Comparison of ENCODE assay signal across 8 cellular contexts in genomic region chr15:42549782-42550392, GRCh38. TPM values are rescaled to one million over a fixed set of nuclear protein-coding genes. Genes with fewer than 3 reads are reported as not detected.
DNase-seq lines count a peak whose midpoint lies in the region; ATAC-seq and TF ChIP-seq lines count a peak whose summit lies in the region.

No MANE protein-coding gene starts in this region.

- TF ChIP-seq POLR2A in uterus (IDR thresholded peaks at IDR 0.05), result no peak

- DNase-seq in left ventricle myocardium inferior (no peak), right atrium auricular region (ENCODE audit: low spot score) (no peak), kidney epithelial cell (ENCODE audit: low read depth) (no peak), uterus (no peak), globus pallidus (ENCODE audit: low spot score) (no peak), HuH-7.5 (ENCODE audit: low spot score) (no peak)
- DNase-seq in activated CD8-positive, alpha-beta T cell treated with anti-CD3 and anti-CD28 coated beads, Interleukin-2, amount 10 ng/mL, durations not matched to agents 7 days and 5 days, result no peak

- peak overlapping the region; percentile 62 for H3K27ac Mint-ChIP-seq in activated CD8-positive, alpha-beta T cell treated with anti-CD3 and anti-CD28 coated beads, Interleukin-2, amount 10 ng/mL, durations not matched to agents 7 days and 5 days

- peaks cover 42% of the 10 kb centered on the region for H3K36me3 Mint-ChIP-seq in activated CD8-positive, alpha-beta T cell treated with anti-CD3 and anti-CD28 coated beads, Interleukin-2, amount 10 ng/mL, durations not matched to agents 7 days and 5 days (ENCODE audit: low read depth)

- H3K27ac ChIP-seq in left ventricle myocardium inferior (replicated peaks) (peak overlapping the region; percentile 95), right atrium auricular region (peak overlapping the region in 1 of 2 donors; percentile 89), uterus (peak overlapping the region; percentile 42 to 91)

- POLR2A ChIA-PET in activated CD8-positive, alpha-beta T cell treated with anti-CD3 and anti-CD28 coated beads, Interleukin-2, amount 10 ng/mL, durations not matched to agents 7 days and 5 days (lab: Charles Lee), result interaction anchor here (0.6 to 3.3 kb wide), 6 partner anchors 15 to 797 kb away, joined by 3 to 16 read pairs (median 6); partner anchors contain the start of genes SNAP23 and STARD9

- no peaks in the 10 kb centered on the region for H3K27me3 Mint-ChIP-seq in activated CD8-positive, alpha-beta T cell treated with anti-CD3 and anti-CD28 coated beads, Interleukin-2, amount 10 ng/mL, durations not matched to agents 7 days and 5 days (ENCODE audit: low read depth)

- no peaks in the 10 kb centered on the region for H3K9me3 Mint-ChIP-seq in activated CD8-positive, alpha-beta T cell treated with anti-CD3 and anti-CD28 coated beads, Interleukin-2, amount 10 ng/mL, durations not matched to agents 7 days and 5 days (ENCODE audit: insufficient read depth)

- H3K9me3 ChIP-seq in left ventricle myocardium inferior (replicated peaks), result no peaks in the 10 kb centered on the region
- no peaks in the 10 kb centered on the region for H3K9me3 ChIP-seq in right atrium auricular region
- H3K9me3 ChIP-seq in uterus, result no peaks in the 10 kb centered on the region

- CTCF ChIA-PET in activated CD8-positive, alpha-beta T cell treated with anti-CD3 and anti-CD28 coated beads, Interleukin-2, amount 10 ng/mL, durations not matched to agents 7 days and 5 days (lab: Charles Lee), result interaction anchor here (0.8 kb wide), 1 partner anchor 100 kb away, joined by 3 read pairs; no protein-coding TSS in a partner anchor

- peaks cover 59% of the 10 kb centered on the region for H3K4me1 Mint-ChIP-seq in activated CD8-positive, alpha-beta T cell treated with anti-CD3 and anti-CD28 coated beads, Interleukin-2, amount 10 ng/mL, durations not matched to agents 7 days and 5 days (ENCODE audit: low read depth)

- H3K27me3 ChIP-seq in left ventricle myocardium inferior (ENCODE audit: low read depth), result no peaks in the 10 kb centered on the region
- H3K27me3 ChIP-seq in right atrium auricular region, result no peaks in the 10 kb centered on the region
- no peaks in the 10 kb centered on the region for H3K27me3 ChIP-seq in kidney epithelial cell (ENCODE audit: control insufficient read depth, insufficient read depth, low read length)
- no peaks in the 10 kb centered on the region for H3K27me3 ChIP-seq in uterus

- H3K4me1 ChIP-seq in left ventricle myocardium inferior (peaks cover 42% of the 10 kb centered on the region), right atrium auricular region (peaks cover 0 to 24% of the 10 kb centered on the region in 2 donors), uterus (peaks cover 0 to 7% of the 10 kb centered on the region in 2 donors)

- ATAC-seq in activated CD8-positive, alpha-beta T cell treated with anti-CD3 and anti-CD28 coated beads, Interleukin-2, amount 10 ng/mL, durations not matched to agents 7 days and 5 days, result no peak
- ATAC-seq in HG02610 (IDR thresholded peaks at IDR 0.05; ENCODE audit: unreplicated experiment), result no peak

- TF ChIP-seq CTCF in left ventricle myocardium inferior (IDR thresholded peaks at IDR 0.05; ENCODE audit: borderline replicate concordance), result no peak
- no peak for TF ChIP-seq CTCF in right atrium auricular region (IDR thresholded peaks at IDR 0.05)
- no peak for TF ChIP-seq CTCF in kidney epithelial cell (IDR thresholded peaks at IDR 0.05; ENCODE audit: insufficient read depth, low read length, poor library complexity, severe bottlenecking)
- TF ChIP-seq CTCF in uterus (IDR thresholded peaks at IDR 0.05), result no peak

- intact Hi-C loops in left ventricle myocardium inferior (cut with micrococcal nuclease), result loop anchor here (10.0 kb wide), 1 partner anchor 105 kb away; no protein-coding TSS in a partner anchor
- intact Hi-C loops in uterus (cut with DNase I; ENCODE audit: low total_unique reads), result no loop called here

- peak overlapping the region; percentile 89 for H3K4me3 Mint-ChIP-seq in activated CD8-positive, alpha-beta T cell treated with anti-CD3 and anti-CD28 coated beads, Interleukin-2, amount 10 ng/mL, durations not matched to agents 7 days and 5 days

- H3K4me3 ChIP-seq in left ventricle myocardium inferior, result peak overlapping the region; percentile 100
- H3K4me3 ChIP-seq in right atrium auricular region, result peak overlapping the region in 1 of 2 donors; percentile 83
- H3K4me3 ChIP-seq in kidney epithelial cell (ENCODE audit: low read depth, low read length), result peak overlapping the region; percentile 84
- peak overlapping the region; percentile 71 to 77 for H3K4me3 ChIP-seq in uterus

- H3K36me3 ChIP-seq in left ventricle myocardium inferior (peaks cover 8% of the 10 kb centered on the region), right atrium auricular region (peaks cover 3% of the 10 kb centered on the region), kidney epithelial cell (ENCODE audit: control insufficient read depth, insufficient read depth, low read length) (no peaks in the 10 kb centered on the region), uterus (no peaks in the 10 kb centered on the region)

RNA-seq across cellular contexts. Expression of gene HAUS2, which starts 1.2 kb away (rescaled TPM):
- total RNA-seq in left ventricle myocardium inferior, result 9.9 TPM
- 10 to 100 TPM; 21.5 to 23.0 TPM for total RNA-seq in right atrium auricular region
- total RNA-seq in activated CD8-positive, alpha-beta T cell treated with anti-CD3 and anti-CD28 coated beads, Interleukin-2, amount 10 ng/mL, durations not matched to agents 7 days and 5 days, result 10 to 100 TPM; 42.2 to 44.7 TPM
- 31.1 and 35.3 TPM in 2 replicates for total RNA-seq in kidney epithelial cell
- total RNA-seq in uterus, result 10 to 100 TPM in 2 of 4 donors, 1 to 10 TPM in 2; 3.5 to 28.1 (median 14.6) TPM

RNA-seq across cellular contexts. Expression of gene LRRC57, which starts 1.3 kb away (rescaled TPM):
- 15.0 TPM for total RNA-seq in left ventricle myocardium inferior
- total RNA-seq in right atrium auricular region, result 10 to 100 TPM in 1 of 2 donors, 1 to 10 TPM in 1; 6.7 to 12.4 TPM
- 10 to 100 TPM; 28.2 to 30.4 TPM for total RNA-seq in activated CD8-positive, alpha-beta T cell treated with anti-CD3 and anti-CD28 coated beads, Interleukin-2, amount 10 ng/mL, durations not matched to agents 7 days and 5 days
- total RNA-seq in kidney epithelial cell, result 18.2 and 24.2 TPM in 2 replicates
- total RNA-seq in uterus, result 10 to 100 TPM in 3 of 4 donors, 1 to 10 TPM in 1; 8.7 to 27.1 (median 21.9) TPM

RNA-seq across cellular contexts. Expression of gene STARD9, which starts 25.5 kb away (rescaled TPM):
- total RNA-seq in left ventricle myocardium inferior (4.9 TPM), right atrium auricular region (1 to 10 TPM; 8.3 to 8.8 TPM), kidney epithelial cell (4.7 and 5.7 TPM in 2 replicates), uterus (10 to 100 TPM; 22.8 to 67.2 (median 25.2) TPM)
- total RNA-seq in activated CD8-positive, alpha-beta T cell treated with anti-CD3 and anti-CD28 coated beads, Interleukin-2, amount 10 ng/mL, durations not matched to agents 7 days and 5 days, result 10 to 100 TPM; 12.8 to 13.0 TPM

RNA-seq across cellular contexts. Expression of gene SNAP23, which starts 54.5 kb away (rescaled TPM):
- total RNA-seq in left ventricle myocardium inferior (34.1 TPM), right atrium auricular region (10 to 100 TPM; 37.3 to 38.1 TPM), kidney epithelial cell (71.5 and 89.5 TPM in 2 replicates), uterus (100 to 1,000 TPM in 1 of 4 donors, 10 to 100 TPM in 3; 79.1 to 155 (median 84.2) TPM)
- total RNA-seq in activated CD8-positive, alpha-beta T cell treated with anti-CD3 and anti-CD28 coated beads, Interleukin-2, amount 10 ng/mL, durations not matched to agents 7 days and 5 days, result 10 to 100 TPM; 49.0 to 54.2 TPM

RNA-seq across cellular contexts. Expression of gene ZNF106, which starts 58.9 kb away (rescaled TPM):
- total RNA-seq in left ventricle myocardium inferior (680 TPM), right atrium auricular region (100 to 1,000 TPM; 332 to 619 TPM), kidney epithelial cell (30.9 and 32.5 TPM in 2 replicates), uterus (10 to 100 TPM; 56.6 to 95.0 (median 72.0) TPM)
- 10 to 100 TPM; 42.2 to 43.3 TPM for total RNA-seq in activated CD8-positive, alpha-beta T cell treated with anti-CD3 and anti-CD28 coated beads, Interleukin-2, amount 10 ng/mL, durations not matched to agents 7 days and 5 days
